ENCODE assay signal across 25 cellular contexts in genomic region chr1:40595623-40596022, GRCh38.
"Had no signal": no experiment of that assay in that cellular context is flagged by ENCODE, and none has a peak within 500 bp of the region (broad histone marks: within the 10 kb centered on the region; RNA-seq: fewer than 3 reads in every experiment).

No MANE protein-coding gene starts in this region.

- FAIRE-seq: bronchial epithelial cell had no signal

- H3K4me1 ChIP-seq: ascending aorta had no signal

- H3K9me3 ChIP-seq: ascending aorta, body of pancreas had no signal

- H3K27me3 ChIP-seq: ascending aorta, body of pancreas had no signal

- DNase-seq: activated CD4-positive, alpha-beta memory T cell treated with anti-CD3 and anti-CD28 coated beads for 36 hours; activated CD4-positive, alpha-beta T cell treated with anti-CD3 and anti-CD28 coated beads, Interleukin-2, amount 10 ng/mL, durations not matched to agents 24 days and 14 days; activated CD4-positive, CD25-positive, alpha-beta regulatory T cell treated with anti-CD3 and anti-CD28 coated beads, Interleukin-2, amount 50 U/mL, for 72 hours; activated CD8-positive, alpha-beta memory T cell treated with anti-CD3 and anti-CD28 coated beads, Interleukin-2, amount 50 U/mL, for 4 hours; activated gamma-delta T cell treated with Interleukin-2 at 50 U/mL for 16 hours; activated naive CD8-positive, alpha-beta T cell treated with anti-CD3 and anti-CD28 coated beads, Interleukin-2, amount 50 U/mL, for 24 hours; activated T-cell treated with anti-CD3 and anti-CD28 coated beads, Interleukin-2, amount 50 U/mL, for 72 hours; amniotic stem cell; body of pancreas; KBM-7; NCI-H1092 treated with DMSO at 0.1 percent for 48 hours; NCI-H1417 treated with DMSO at 0.1 percent for 48 hours; NCI-H1694; NCI-H2029 treated with DMSO at 0.1 percent for 48 hours; NCI-H345; NCI-H510A; NCI-H526 treated with DMSO at 0.1 percent for 48 hours; NK-92 treated with Interleukin-12 subunit alpha and Interleukin-12 subunit beta, amount 100 ng/mL, for 24 hours; T-cell; T-helper 2 cell; T1000 had no signal

- H3K27ac ChIP-seq: ascending aorta, body of pancreas, SK-N-MC had no signal

- H3K4me3 ChIP-seq: ascending aorta, body of pancreas, SK-N-MC had no signal

- ATAC-seq: activated naive CD8-positive, alpha-beta T cell treated with anti-CD3 and anti-CD28 coated beads, Interleukin-2, amount 50 U/mL, for 24 hours; activated T-cell treated with anti-CD3 and anti-CD28 coated beads, Interleukin-2, amount 50 U/mL, for 72 hours; body of pancreas; Right ventricle myocardium inferior; T-cell had no signal

- H3K36me3 ChIP-seq: ascending aorta had no signal
